29 cellular contexts compared by ENCODE assay signal in genomic region chr13:80850771-80851170, GRCh38.
"Had no signal": no experiment of that assay in that cellular context is flagged by ENCODE, and none has a peak within 500 bp of the region (broad histone marks: within the 10 kb centered on the region; RNA-seq: fewer than 3 reads in every experiment).

No MANE protein-coding gene starts in this region.

- FAIRE-seq: bronchial epithelial cell had no signal

- H3K27me3 Mint-ChIP-seq: activated CD4-positive, alpha-beta memory T cell treated with anti-CD3 and anti-CD28 coated beads for 36 hours; activated CD4-positive, alpha-beta T cell treated with anti-CD3 and anti-CD28 coated beads for 36 hours; activated CD8-positive, alpha-beta memory T cell treated with anti-CD3 and anti-CD28 coated beads, Interleukin-2, amount 10 ng/mL, durations not matched to agents 7 days and 5 days; activated naive CD4-positive, alpha-beta T cell treated with anti-CD3 and anti-CD28 coated beads, Interleukin-2, amount 10 ng/mL, durations not matched to agents 7 days and 5 days; activated naive CD8-positive, alpha-beta T cell; activated naive CD8-positive, alpha-beta T cell treated with anti-CD3 and anti-CD28 coated beads, Interleukin-2, amount 50 U/mL, for 24 hours; brain had no signal

- H3K9me3 ChIP-seq: SJCRH30 had no signal

- H3K27ac ChIP-seq: SJCRH30, SK-N-MC had no signal

- DNase-seq: activated CD4-positive, alpha-beta memory T cell treated with anti-CD3 and anti-CD28 coated beads for 36 hours; activated CD4-positive, alpha-beta T cell treated with anti-CD3 and anti-CD28 coated beads for 36 hours; activated CD4-positive, alpha-beta T cell treated with anti-CD3 and anti-CD28 coated beads, Interleukin-2, amount 50 U/mL, for 1 hour; activated CD8-positive, alpha-beta memory T cell treated with anti-CD3 and anti-CD28 coated beads, Interleukin-2, amount 10 ng/mL, durations not matched to agents 7 days and 5 days; activated CD8-positive, alpha-beta memory T cell treated with anti-CD3 and anti-CD28 coated beads, Interleukin-2, amount 50 U/mL, for 48 hours; activated effector memory CD4-positive, alpha-beta T cell treated with Interleukin-2 at 50 U/mL for 16 hours; activated naive CD4-positive, alpha-beta T cell treated with anti-CD3 and anti-CD28 coated beads, Interleukin-2, amount 10 ng/mL, durations not matched to agents 7 days and 5 days; activated naive CD8-positive, alpha-beta T cell treated with anti-CD3 and anti-CD28 coated beads, Interleukin-2, amount 50 U/mL, for 24 hours; activated T-cell treated with anti-CD3 and anti-CD28 coated beads, Interleukin-2, amount 50 U/mL, for 48 hours; anterior cingulate cortex; caudate nucleus; Karpas-422; KBM-7; NCI-H1105; NCI-H1417 treated with DMSO at 0.1 percent for 48 hours; NCI-H187 treated with DMSO at 0.1 percent for 48 hours; NCI-H2081; NCI-H510A; NCI-H526; NCI-H774; SHP77; SJCRH30; T1000 had no signal

- H3K4me3 Mint-ChIP-seq: activated CD4-positive, alpha-beta memory T cell treated with anti-CD3 and anti-CD28 coated beads for 36 hours; activated CD4-positive, alpha-beta T cell treated with anti-CD3 and anti-CD28 coated beads for 36 hours; activated CD8-positive, alpha-beta memory T cell treated with anti-CD3 and anti-CD28 coated beads, Interleukin-2, amount 10 ng/mL, durations not matched to agents 7 days and 5 days; activated naive CD4-positive, alpha-beta T cell treated with anti-CD3 and anti-CD28 coated beads, Interleukin-2, amount 10 ng/mL, durations not matched to agents 7 days and 5 days; activated naive CD8-positive, alpha-beta T cell; activated naive CD8-positive, alpha-beta T cell treated with anti-CD3 and anti-CD28 coated beads, Interleukin-2, amount 50 U/mL, for 24 hours; brain had no signal

- H3K4me1 Mint-ChIP-seq: activated CD4-positive, alpha-beta T cell treated with anti-CD3 and anti-CD28 coated beads for 36 hours; activated CD8-positive, alpha-beta memory T cell treated with anti-CD3 and anti-CD28 coated beads, Interleukin-2, amount 10 ng/mL, durations not matched to agents 7 days and 5 days; activated naive CD4-positive, alpha-beta T cell treated with anti-CD3 and anti-CD28 coated beads, Interleukin-2, amount 10 ng/mL, durations not matched to agents 7 days and 5 days; activated naive CD8-positive, alpha-beta T cell treated with anti-CD3 and anti-CD28 coated beads, Interleukin-2, amount 50 U/mL, for 24 hours; brain had no signal

- ATAC-seq: activated CD4-positive, alpha-beta T cell treated with anti-CD3 and anti-CD28 coated beads for 36 hours; activated CD4-positive, CD25-positive, alpha-beta regulatory T cell treated with anti-CD3 and anti-CD28 coated beads, Interleukin-2, amount 50 U/mL, for 24 hours; activated CD8-positive, alpha-beta memory T cell treated with anti-CD3 and anti-CD28 coated beads, Interleukin-2, amount 10 ng/mL, durations not matched to agents 7 days and 5 days; activated naive CD8-positive, alpha-beta T cell treated with anti-CD3 and anti-CD28 coated beads, Interleukin-2, amount 50 U/mL, for 24 hours; Panc1 had no signal

- H3K36me3 Mint-ChIP-seq: activated CD4-positive, alpha-beta memory T cell treated with anti-CD3 and anti-CD28 coated beads for 36 hours; activated CD8-positive, alpha-beta memory T cell treated with anti-CD3 and anti-CD28 coated beads, Interleukin-2, amount 10 ng/mL, durations not matched to agents 7 days and 5 days; activated naive CD4-positive, alpha-beta T cell treated with anti-CD3 and anti-CD28 coated beads, Interleukin-2, amount 10 ng/mL, durations not matched to agents 7 days and 5 days; activated naive CD8-positive, alpha-beta T cell; brain had no signal

- H3K4me3 ChIP-seq: SJCRH30, SK-N-MC had no signal

- H3K27me3 ChIP-seq: SJCRH30 had no signal

- H3K36me3 ChIP-seq: SJCRH30 had no signal

- H3K4me1 ChIP-seq: SJCRH30 had no signal

- H3K27ac Mint-ChIP-seq: activated CD4-positive, alpha-beta memory T cell treated with anti-CD3 and anti-CD28 coated beads for 36 hours; activated CD4-positive, alpha-beta T cell treated with anti-CD3 and anti-CD28 coated beads for 36 hours; activated CD8-positive, alpha-beta memory T cell treated with anti-CD3 and anti-CD28 coated beads, Interleukin-2, amount 10 ng/mL, durations not matched to agents 7 days and 5 days; activated naive CD4-positive, alpha-beta T cell treated with anti-CD3 and anti-CD28 coated beads, Interleukin-2, amount 10 ng/mL, durations not matched to agents 7 days and 5 days; activated naive CD8-positive, alpha-beta T cell; activated naive CD8-positive, alpha-beta T cell treated with anti-CD3 and anti-CD28 coated beads, Interleukin-2, amount 50 U/mL, for 24 hours; brain had no signal

- H3K9me3 Mint-ChIP-seq: activated CD4-positive, alpha-beta memory T cell treated with anti-CD3 and anti-CD28 coated beads for 36 hours; brain had no signal
